Comparison of ENCODE assay signal across 1 cellular context in genomic region chr7:155261031-155261985, GRCh38.
TF ChIP-seq lines count a peak whose summit lies in the region.

No MANE protein-coding gene starts in this region.

TF ChIP-seq in WTC11, 78 proteins besides CTCF, POLR2A, EP300 and RAD21 (continued from another document):
- no peak for TF ChIP-seq MLX (CRISPR knock-in tag; IDR thresholded peaks at IDR 0.05)
- no peak for TF ChIP-seq NR3C1 (CRISPR knock-in tag; conservative IDR thresholded peaks at IDR 0.05; ENCODE audit: low read depth)
